ENCODE assay signal across 9 cellular contexts in genomic region chr4:147866532-147867271, GRCh38.
DNase-seq lines count a peak whose midpoint lies in the region; ATAC-seq and TF ChIP-seq lines count a peak whose summit lies in the region.
"Had no signal": no experiment of that assay in that cellular context is flagged by ENCODE, and none has a peak within 500 bp of the region (broad histone marks: within the 10 kb centered on the region; RNA-seq: fewer than 3 reads in every experiment).

No MANE protein-coding gene starts in this region.

- no peaks in the 10 kb centered on the region for H3K36me3 Mint-ChIP-seq in activated B cell treated with CpG ODN at 0.5 μM for 24 hours (ENCODE audit: low read depth)
- peaks cover 7% of the 10 kb centered on the region for H3K36me3 Mint-ChIP-seq in central memory CD8-positive, alpha-beta T cell (ENCODE audit: insufficient read depth)
- H3K36me3 Mint-ChIP-seq: IgD-negative memory B cell had no signal

- POLR2A ChIA-PET in activated B cell treated with CpG ODN at 0.5 μM for 24 hours (lab: Charles Lee) = interaction anchor here (0.6 kb wide), 1 partner anchor 182 kb away, joined by 11 read pairs; no protein-coding TSS in a partner anchor

- no peak overlapping the region for H3K27ac Mint-ChIP-seq in activated B cell treated with CpG ODN at 0.5 μM for 24 hours
- no peak overlapping the region for H3K27ac Mint-ChIP-seq in central memory CD8-positive, alpha-beta T cell (ENCODE audit: low read depth)
- H3K27ac Mint-ChIP-seq: IgD-negative memory B cell had no signal

- CTCF ChIA-PET in activated B cell treated with CpG ODN at 0.5 μM for 24 hours (lab: Charles Lee) = interaction anchor here (0.6 to 3.2 kb wide), 45 partner anchors 9 to 1295 kb away, joined by 3 to 19 read pairs (median 4); no protein-coding TSS in a partner anchor

- H3K4me3 Mint-ChIP-seq in activated B cell treated with CpG ODN at 0.5 μM for 24 hours = no peak overlapping the region
- no peak overlapping the region for H3K4me3 Mint-ChIP-seq in central memory CD8-positive, alpha-beta T cell
- H3K4me3 Mint-ChIP-seq: IgD-negative memory B cell had no signal

- no peaks in the 10 kb centered on the region for H3K27me3 Mint-ChIP-seq in activated B cell treated with CpG ODN at 0.5 μM for 24 hours
- H3K27me3 Mint-ChIP-seq in central memory CD8-positive, alpha-beta T cell = no peaks in the 10 kb centered on the region
- H3K27me3 Mint-ChIP-seq: IgD-negative memory B cell had no signal

- H3K36me3 ChIP-seq in kidney epithelial cell (ENCODE audit: control insufficient read depth, insufficient read depth, low read length) = no peaks in the 10 kb centered on the region

- TF ChIP-seq CTCF in AG10803 (conservative IDR thresholded peaks at IDR 0.05; ENCODE audit: low read length) (peak; percentile 100), activated B cell treated with CpG ODN at 0.5 μM for 24 hours (IDR thresholded peaks at IDR 0.05) (peak; percentile 99), kidney epithelial cell (IDR thresholded peaks at IDR 0.05; ENCODE audit: insufficient read depth, low read length, poor library complexity, severe bottlenecking) (peak; percentile 97)

- DNase-seq in AG10803 (ENCODE audit: low read depth) = peak; percentile 86
- peak; percentile 26 for DNase-seq in NCI-H2196 treated with DMSO at 0.1 percent for 48 hours (lab: John Stamatoyannopoulos, UW; ENCODE audit: unreplicated experiment)
- DNase-seq in activated B cell treated with CpG ODN at 0.5 μM for 24 hours = peak; percentile 61
- peak; percentile 80 to 93 for DNase-seq in central memory CD8-positive, alpha-beta T cell (ENCODE audit: low spot score in 2 of 2)
- peak; percentile 49 for DNase-seq in kidney epithelial cell (ENCODE audit: low read depth)
- peak; percentile 87 to 94 for DNase-seq in stimulated activated CD4-positive, alpha-beta T cell treated with anti-CD3 and anti-CD28 coated beads, Interleukin-1b, Interleukin-23, amount 100 ng/mL, for 4 hours (ENCODE audit: low read depth in 2 of 2)

- H3K27me3 ChIP-seq in kidney epithelial cell (ENCODE audit: control insufficient read depth, insufficient read depth, low read length) = no peaks in the 10 kb centered on the region

- intact Hi-C loops in activated B cell treated with CpG ODN at 0.5 μM for 24 hours (cut with micrococcal nuclease) = loop anchor here (1.0 to 10.0 kb wide), 4 partner anchors 158 to 1522 kb away; no protein-coding TSS in a partner anchor

- ATAC-seq in GM18909 (IDR thresholded peaks at IDR 0.05; ENCODE audit: poor library complexity, unreplicated experiment) (peak; percentile 85), HG03175 (IDR thresholded peaks at IDR 0.05; ENCODE audit: unreplicated experiment) (peak; percentile 88), activated B cell treated with CpG ODN at 0.5 μM for 24 hours (ENCODE audit: low read depth) (peak; percentile 95)
- peak; percentile 96 for ATAC-seq in central memory CD8-positive, alpha-beta T cell (replicated peaks; ENCODE audit: extremely low read depth, poor library complexity, severe bottlenecking)

- no peaks in the 10 kb centered on the region for H3K9me3 Mint-ChIP-seq in activated B cell treated with CpG ODN at 0.5 μM for 24 hours
- H3K9me3 Mint-ChIP-seq in central memory CD8-positive, alpha-beta T cell = no peaks in the 10 kb centered on the region
- H3K9me3 Mint-ChIP-seq: IgD-negative memory B cell had no signal

- H3K4me1 Mint-ChIP-seq in activated B cell treated with CpG ODN at 0.5 μM for 24 hours = no peaks in the 10 kb centered on the region
- no peaks in the 10 kb centered on the region for H3K4me1 Mint-ChIP-seq in central memory CD8-positive, alpha-beta T cell
- H3K4me1 Mint-ChIP-seq: IgD-negative memory B cell had no signal

- H3K4me3 ChIP-seq in AG10803 (ENCODE audit: low read length) = no peak overlapping the region
- H3K4me3 ChIP-seq in kidney epithelial cell (ENCODE audit: low read depth, low read length) = no peak overlapping the region

Comparison
In these comparisons a context has a peak if more than half of its experiments do, and no peak if none do; other contexts are left out.
1. DNase-seq: peak in every context shown above with its lines; median percentile 90 in stimulated activated CD4-positive, alpha-beta T cell treated with anti-CD3 and anti-CD28 coated beads, Interleukin-1b, Interleukin-23, amount 100 ng/mL, for 4 hours; 86 in central memory CD8-positive, alpha-beta T cell; 86 in AG10803; 61 in activated B cell treated with CpG ODN at 0.5 μM for 24 hours; 49 in kidney epithelial cell; 26 in NCI-H2196 treated with DMSO at 0.1 percent for 48 hours.